Comparison of ENCODE assay signal across 31 cellular contexts in genomic region chr12:114873656-114874055, GRCh38.
"Had no signal": no experiment of that assay in that cellular context is flagged by ENCODE, and none has a peak within 500 bp of the region (broad histone marks: within the 10 kb centered on the region; RNA-seq: fewer than 3 reads in every experiment).

No MANE protein-coding gene starts in this region.

- H3K4me3 ChIP-seq: adrenal gland, ascending aorta, body of pancreas, breast epithelium, cardiac muscle cell had no signal

- H3K9me3 ChIP-seq: adrenal gland, ascending aorta, body of pancreas, breast epithelium had no signal

- H3K4me1 ChIP-seq: ascending aorta, body of pancreas, breast epithelium had no signal

- H3K36me3 ChIP-seq: adrenal gland, ascending aorta, brain microvascular endothelial cell, breast epithelium, cardiac muscle cell had no signal

- ATAC-seq: activated naive CD4-positive, alpha-beta T cell treated with anti-CD3 and anti-CD28 coated beads, Interleukin-2, amount 50 U/mL, for 72 hours; activated naive CD8-positive, alpha-beta T cell treated with anti-CD3 and anti-CD28 coated beads, Interleukin-2, amount 50 U/mL, for 24 hours; activated T-cell treated with anti-CD3 and anti-CD28 coated beads, Interleukin-2, amount 50 U/mL, for 4 hours; activated T-cell treated with anti-CD3 and anti-CD28 coated beads, Interleukin-2, amount 50 U/mL, for 72 hours; activated T-helper 17 cell treated with anti-CD3 and anti-CD28 coated beads, Interleukin-2, amount 50 U/mL, for 72 hours; body of pancreas had no signal

- DNase-seq: activated effector memory CD4-positive, alpha-beta T cell treated with anti-CD3 and anti-CD28 coated beads, Interleukin-2, amount 50 U/mL, for 16 hours; activated effector memory CD4-positive, alpha-beta T cell treated with Interleukin-2 at 50 U/mL for 16 hours; activated gamma-delta T cell; activated gamma-delta T cell treated with Interleukin-2 at 50 U/mL for 16 hours; activated naive CD4-positive, alpha-beta T cell; activated naive CD4-positive, alpha-beta T cell treated with anti-CD3 and anti-CD28 coated beads for 36 hours; activated naive CD4-positive, alpha-beta T cell treated with anti-CD3 and anti-CD28 coated beads, Interleukin-2, amount 10 ng/mL, durations not matched to agents 7 days and 5 days; activated naive CD4-positive, alpha-beta T cell treated with anti-CD3 and anti-CD28 coated beads, Interleukin-2, amount 50 U/mL, for 16 hours; activated naive CD4-positive, alpha-beta T cell treated with Interleukin-2 at 50 U/mL for 16 hours; activated naive CD8-positive, alpha-beta T cell treated with anti-CD3 and anti-CD28 coated beads for 36 hours; activated naive CD8-positive, alpha-beta T cell treated with anti-CD3 and anti-CD28 coated beads, Interleukin-2, amount 10 ng/mL, durations not matched to agents 7 days and 5 days; activated naive CD8-positive, alpha-beta T cell treated with anti-CD3 and anti-CD28 coated beads, Interleukin-2, amount 50 U/mL, for 24 hours; activated T-cell treated with anti-CD3 and anti-CD28 coated beads, Interleukin-2, amount 50 U/mL, for 24 hours; activated T-cell treated with anti-CD3 and anti-CD28 coated beads, Interleukin-2, amount 50 U/mL, for 4 hours; activated T-cell treated with anti-CD3 and anti-CD28 coated beads, Interleukin-2, amount 50 U/mL, for 48 hours; activated T-cell treated with anti-CD3 and anti-CD28 coated beads, Interleukin-2, amount 50 U/mL, for 72 hours; adrenal gland; amniotic stem cell; amygdala; anterior cingulate cortex; aorta; body of pancreas; brain microvascular endothelial cell; caudate nucleus; central memory CD4-positive, alpha-beta T cell; cerebellar nuclear complex had no signal

- H3K27me3 ChIP-seq: adrenal gland, ascending aorta, body of pancreas, brain microvascular endothelial cell, breast epithelium, cardiac muscle cell had no signal

- H3K27ac ChIP-seq: adrenal gland, ascending aorta, body of pancreas, brain microvascular endothelial cell, breast epithelium, cardiac muscle cell had no signal
